ENCODE assay signal across 3 cellular contexts in genomic region chr1:209213989-209214388, GRCh38.
"Had no signal": no experiment of that assay in that cellular context is flagged by ENCODE, and none has a peak within 500 bp of the region (broad histone marks: within the 10 kb centered on the region; RNA-seq: fewer than 3 reads in every experiment).

No MANE protein-coding gene starts in this region.

- H3K4me3 ChIP-seq: GM12878 had no signal

- DNase-seq: GDM1, GF-D8 had no signal
